ENCODE assay signal across 27 cellular contexts in the genomic region with DNA sequence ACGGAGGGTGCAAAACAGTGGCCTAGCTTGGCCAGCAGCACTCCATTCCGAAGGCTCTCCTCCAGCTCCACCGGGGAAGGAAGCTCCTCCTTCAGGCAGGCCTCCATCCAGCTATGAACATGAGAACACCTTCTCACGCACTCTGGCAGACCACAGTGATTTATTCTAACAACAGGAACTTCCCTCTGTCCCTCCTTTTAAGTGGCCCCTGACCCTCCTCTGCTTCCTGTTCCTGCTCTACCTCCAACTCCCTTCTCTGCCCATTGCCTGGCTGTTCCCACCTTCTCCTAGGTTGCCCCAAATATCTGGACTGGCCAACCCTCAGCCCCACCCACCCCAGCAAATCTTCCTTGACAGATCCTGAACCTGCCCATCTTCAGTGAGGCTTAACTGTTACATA. TPM values are rescaled to one million over a fixed set of nuclear protein-coding genes. Genes with fewer than 3 reads are reported as not detected.
"Had no signal": no experiment of that assay in that cellular context is flagged by ENCODE, and none has a peak within 500 bp of the region (broad histone marks: within the 10 kb centered on the region; RNA-seq: fewer than 3 reads in every experiment).

No MANE protein-coding gene starts in this region.

- H3K4me1 Mint-ChIP-seq: natural killer cell had no signal

- H3K27me3 Mint-ChIP-seq: progenitor cell of endocrine pancreas, type B pancreatic cell had no signal

- H3K4me3 Mint-ChIP-seq: mesothelial cell of epicardium; naive B cell; natural killer cell; stimulated activated naive CD8-positive, alpha-beta T cell treated with anti-CD3 and anti-CD28 coated beads, Interleukin-15, amount 100 ng/mL, for 72 hours; type B pancreatic cell had no signal

- DNase-seq: islet precursor cell; left ventricle myocardium inferior; mesendoderm; naive B cell; natural killer cell; ovary; right lobe of liver; stimulated activated CD4-positive, alpha-beta T cell treated with anti-CD3 and anti-CD28 coated beads, Interleukin-12 subunit alpha, Interleukin-12 subunit beta, amount 100 ng/mL, for 4 hours; stimulated activated CD4-positive, alpha-beta T cell treated with anti-CD3 and anti-CD28 coated beads, Interleukin-15, amount 100 ng/mL, for 24 hours; stimulated activated CD4-positive, alpha-beta T cell treated with anti-CD3 and anti-CD28 coated beads, Interleukin-2, amount 100 ng/mL, for 24 hours; stimulated activated CD4-positive, alpha-beta T cell treated with anti-CD3 and anti-CD28 coated beads, Interleukin-4, amount 100 ng/mL, for 1 hour; stimulated activated naive CD4-positive, alpha-beta T cell treated with Interleukin-2 at 50 U/mL for 16 hours; stimulated activated naive CD8-positive, alpha-beta T cell treated with anti-CD3 and anti-CD28 coated beads, Interleukin-15, amount 100 ng/mL, for 72 hours; substantia nigra had no signal

- H3K9me3 Mint-ChIP-seq: mesothelial cell of epicardium; naive B cell; natural killer cell; stimulated activated naive CD8-positive, alpha-beta T cell treated with anti-CD3 and anti-CD28 coated beads, Interleukin-15, amount 100 ng/mL, for 72 hours; type B pancreatic cell had no signal

- ATAC-seq: natural killer cell; right lobe of liver; stimulated activated naive CD8-positive, alpha-beta T cell treated with anti-CD3 and anti-CD28 coated beads, Interleukin-15, amount 100 ng/mL, for 72 hours had no signal

- H3K36me3 Mint-ChIP-seq: naive B cell, natural killer cell had no signal

- H3K27ac Mint-ChIP-seq: mesothelial cell of epicardium, natural killer cell, progenitor cell of endocrine pancreas, type B pancreatic cell had no signal

RNA-seq across cellular contexts. Expression of a gene that starts 13.1 kb away (rescaled TPM):
- total RNA-seq: hepatocyte, kidney epithelial cell, left ventricle myocardium inferior, mesothelial cell of epicardium, omental fat pad, progenitor cell of endocrine pancreas, pulmonary artery endothelial cell, renal cortical epithelial cell, right atrium auricular region, temporal lobe, tibial nerve, urinary bladder, vagina had no signal

RNA-seq across cellular contexts. Expression of a gene that starts 52.8 kb away (rescaled TPM):
- total RNA-seq: hepatocyte, kidney epithelial cell, natural killer cell, pulmonary artery endothelial cell, renal cortical epithelial cell, right lobe of liver, urinary bladder, vagina had no signal
